1 cellular context compared by ENCODE assay signal in genomic region chr6:134880487-134881190, GRCh38.
TF ChIP-seq lines count a peak whose summit lies in the region.

No MANE protein-coding gene starts in this region.

TF ChIP-seq in SK-N-SH, 30 proteins besides CTCF, POLR2A, EP300 and RAD21:
- TF ChIP-seq FOSL2 (IDR thresholded peaks at IDR 0.05; ENCODE audit: borderline replicate concordance, low read depth) (0 out of 2 replicates have a peak, but pooled peaks have one; percentile 11), PBX3 (IDR thresholded peaks at IDR 0.05) (peak; percentile 44), JUND (IDR thresholded peaks at IDR 0.05) (0 out of 2 replicates have a peak, but pooled peaks have one; percentile 4), TCF12 (IDR thresholded peaks at IDR 0.05) (peak; percentile 52), REST (IDR thresholded peaks at IDR 0.05; ENCODE audit: low read depth, low read length) (no peak), RCOR1 (IDR thresholded peaks at IDR 0.05; ENCODE audit: low read length) (no peak), ELF1 (IDR thresholded peaks at IDR 0.05) (no peak), YY1 (IDR thresholded peaks at IDR 0.05; ENCODE audit: low read depth) (0 out of 2 replicates have a peak, but pooled peaks have one; percentile 17), CHD2 (IDR thresholded peaks at IDR 0.05; ENCODE audit: low read length, partially characterized antibody) (no peak)
